Comparison of ENCODE assay signal across 8 cellular contexts in genomic region chr14:35400707-35401421, GRCh38. TPM values are rescaled to one million over a fixed set of nuclear protein-coding genes. Genes with fewer than 3 reads are reported as not detected.
DNase-seq lines count a peak whose midpoint lies in the region; ATAC-seq, FAIRE-seq and TF ChIP-seq lines count a peak whose summit lies in the region.

No MANE protein-coding gene starts in this region.

- H3K36me3 Mint-ChIP-seq in stimulated activated effector memory CD8-positive, alpha-beta T cell treated with anti-CD3 and anti-CD28 coated beads, Interleukin-12 subunit alpha, Interleukin-12 subunit beta, amount 100 ng/mL, for 72 hours = peaks cover 71% of the 10 kb centered on the region

- H3K36me3 ChIP-seq in kidney (ENCODE audit: control insufficient read depth in 1 of 2, insufficient read depth in 2 of 2, low read length in 2 of 2) = peaks cover 28 to 37% of the 10 kb centered on the region in 2 donors

- H3K9me3 ChIP-seq in kidney (ENCODE audit: control insufficient read depth in 1 of 2, low read length in 2 of 2) = no peaks in the 10 kb centered on the region

- FAIRE-seq in kidney (lab: Jason Lieb, UNC) = no peak
- no peak for FAIRE-seq in frontal cortex (lab: Jason Lieb, UNC)

- peaks cover 31 to 34% of the 10 kb centered on the region in 2 donors for H3K4me1 ChIP-seq in kidney (ENCODE audit: control insufficient read depth in 1 of 2, insufficient read depth in 1 of 2, low read depth in 1 of 2, low read length in 2 of 2)

- ATAC-seq in stimulated activated effector memory CD8-positive, alpha-beta T cell treated with anti-CD3 and anti-CD28 coated beads, Interleukin-12 subunit alpha, Interleukin-12 subunit beta, amount 100 ng/mL, for 72 hours = no peak
- ATAC-seq in HG02678 (IDR thresholded peaks at IDR 0.05; ENCODE audit: unreplicated experiment) (no peak), HG03432 (IDR thresholded peaks at IDR 0.05; ENCODE audit: unreplicated experiment) (no peak)

- TF ChIP-seq CTCF in kidney (IDR thresholded peaks at IDR 0.05; ENCODE audit: borderline replicate concordance, extremely low read depth, insufficient read depth) = no peak

- H3K27ac ChIP-seq in kidney (ENCODE audit: low read depth in 2 of 2, low read length in 2 of 2) = peak overlapping the region; percentile 97

- peak overlapping the region; percentile 96 for H3K4me3 Mint-ChIP-seq in stimulated activated effector memory CD8-positive, alpha-beta T cell treated with anti-CD3 and anti-CD28 coated beads, Interleukin-12 subunit alpha, Interleukin-12 subunit beta, amount 100 ng/mL, for 72 hours

- no peaks in the 10 kb centered on the region for H3K9me3 Mint-ChIP-seq in stimulated activated effector memory CD8-positive, alpha-beta T cell treated with anti-CD3 and anti-CD28 coated beads, Interleukin-12 subunit alpha, Interleukin-12 subunit beta, amount 100 ng/mL, for 72 hours

- peaks cover 51% of the 10 kb centered on the region for H3K4me1 Mint-ChIP-seq in stimulated activated effector memory CD8-positive, alpha-beta T cell treated with anti-CD3 and anti-CD28 coated beads, Interleukin-12 subunit alpha, Interleukin-12 subunit beta, amount 100 ng/mL, for 72 hours

- peak overlapping the region; percentile 98 for H3K27ac Mint-ChIP-seq in stimulated activated effector memory CD8-positive, alpha-beta T cell treated with anti-CD3 and anti-CD28 coated beads, Interleukin-12 subunit alpha, Interleukin-12 subunit beta, amount 100 ng/mL, for 72 hours

- peak overlapping the region; percentile 95 to 98 for H3K9ac ChIP-seq in kidney (ENCODE audit: low read length in 2 of 2)

- intact Hi-C loops in kidney (cut with DNase I) = no loop called here

- DNase-seq in Kasumi-1 (lab: John Stamatoyannopoulos, UW) (peak; percentile 38 to 42), kidney (no peak), frontal cortex (ENCODE audit: low spot score in 2 of 2) (no peak), HCEC 1CT (no peak)
- peak; percentile 71 to 75 for DNase-seq in activated T-cell treated with anti-CD3 and anti-CD28 coated beads, Interleukin-2, amount 50 U/mL, for 48 hours
- peak in 1 of 2 donors; percentile 69 for DNase-seq in stimulated activated effector memory CD8-positive, alpha-beta T cell treated with anti-CD3 and anti-CD28 coated beads, Interleukin-12 subunit alpha, Interleukin-12 subunit beta, amount 100 ng/mL, for 72 hours (ENCODE audit: low spot score in 2 of 2)

- H3K4me3 ChIP-seq in kidney (ENCODE audit: low read length in 2 of 2) = peak overlapping the region; percentile 97 to 98

RNA-seq across cellular contexts. Expression of gene NFKBIA, which starts 3.7 kb away (rescaled TPM):
- total RNA-seq in kidney (171 TPM), frontal cortex (46.5 TPM)
- 131 TPM for polyA plus RNA-seq in kidney (ENCODE audit: insufficient read depth, low read depth, low replicate concordance)

Comparison
In these comparisons a context has a peak if more than half of its experiments do, and no peak if none do; other contexts are left out.
1. DNase-seq: peak in Kasumi-1 (2 of 2) and activated T-cell treated with anti-CD3 and anti-CD28 coated beads, Interleukin-2, amount 50 U/mL, for 48 hours (2 of 2); none in kidney (single experiment), frontal cortex (0 of 2) and HCEC 1CT (single experiment).